In genomic region chr2:2638516-2638915, GRCh38 we compare ENCODE assay signal across 23 cellular contexts.
"Had no signal": no experiment of that assay in that cellular context is flagged by ENCODE, and none has a peak within 500 bp of the region (broad histone marks: within the 10 kb centered on the region; RNA-seq: fewer than 3 reads in every experiment).

No MANE protein-coding gene starts in this region.

- H3K4me3 ChIP-seq: colonic mucosa, gastrocnemius medialis, lung, pancreas, testis, tibial artery had no signal

- H3K36me3 ChIP-seq: colonic mucosa, gastrocnemius medialis, neutrophil, pancreas, tibial artery had no signal

- H3K4me1 ChIP-seq: colonic mucosa, gastrocnemius medialis, pancreas, testis, tibial artery had no signal

- H3K4me1 Mint-ChIP-seq: central memory CD8-positive, alpha-beta T cell; memory B cell; stimulated activated effector memory CD8-positive, alpha-beta T cell treated with anti-CD3 and anti-CD28 coated beads, Interleukin-12 subunit alpha, Interleukin-12 subunit beta, amount 100 ng/mL, for 72 hours had no signal

- H3K27me3 ChIP-seq: colonic mucosa, gastrocnemius medialis, neutrophil, pancreas, testis had no signal

- ATAC-seq: gastrocnemius medialis; left lobe of liver; naive thymus-derived CD8-positive, alpha-beta T cell; pancreas; sciatic nerve; stimulated activated effector memory CD8-positive, alpha-beta T cell treated with anti-CD3 and anti-CD28 coated beads, Interleukin-12 subunit alpha, Interleukin-12 subunit beta, amount 100 ng/mL, for 72 hours; stimulated activated naive CD8-positive, alpha-beta T cell treated with anti-CD3 and anti-CD28 coated beads, Interleukin-15, Interleukin-2, amounts not matched to agents 100 U/mL and 50 U/mL, for 24 hours had no signal

- H3K9me3 ChIP-seq: colonic mucosa, gastrocnemius medialis, neutrophil, pancreas, testis, tibial artery had no signal

- H3K27ac Mint-ChIP-seq: memory B cell; nephron progenitor cell; stimulated activated effector memory CD8-positive, alpha-beta T cell treated with anti-CD3 and anti-CD28 coated beads, Interleukin-12 subunit alpha, Interleukin-12 subunit beta, amount 100 ng/mL, for 72 hours had no signal

- H3K9me3 Mint-ChIP-seq: central memory CD8-positive, alpha-beta T cell; memory B cell; naive thymus-derived CD8-positive, alpha-beta T cell; nephron progenitor cell; stimulated activated effector memory CD8-positive, alpha-beta T cell treated with anti-CD3 and anti-CD28 coated beads, Interleukin-12 subunit alpha, Interleukin-12 subunit beta, amount 100 ng/mL, for 72 hours; type B pancreatic cell had no signal

- H3K27ac ChIP-seq: colonic mucosa, gastrocnemius medialis, neutrophil, pancreas, testis, tibial artery had no signal

- DNase-seq: colonic mucosa; dermis blood vessel endothelial cell; effector memory CD4-positive, alpha-beta T cell; erythroblast; gastrocnemius medialis; midbrain; naive thymus-derived CD8-positive, alpha-beta T cell; nephron progenitor cell; pancreas; stimulated activated CD4-positive, alpha-beta T cell treated with anti-CD3 and anti-CD28 coated beads, Interleukin-2, amount 100 ng/mL, for 24 hours; stimulated activated CD4-positive, alpha-beta T cell treated with anti-CD3 and anti-CD28 coated beads, Interleukin-4, amount 100 ng/mL, for 24 hours; stimulated activated naive CD8-positive, alpha-beta T cell treated with anti-CD3 and anti-CD28 coated beads, Interleukin-15, Interleukin-2, amounts not matched to agents 100 U/mL and 50 U/mL, for 24 hours; substantia nigra; testis; tibial artery had no signal

- H3K4me3 Mint-ChIP-seq: central memory CD8-positive, alpha-beta T cell; memory B cell; naive thymus-derived CD8-positive, alpha-beta T cell; nephron progenitor cell; stimulated activated effector memory CD8-positive, alpha-beta T cell treated with anti-CD3 and anti-CD28 coated beads, Interleukin-12 subunit alpha, Interleukin-12 subunit beta, amount 100 ng/mL, for 72 hours had no signal

- H3K36me3 Mint-ChIP-seq: memory B cell; naive thymus-derived CD8-positive, alpha-beta T cell; stimulated activated effector memory CD8-positive, alpha-beta T cell treated with anti-CD3 and anti-CD28 coated beads, Interleukin-12 subunit alpha, Interleukin-12 subunit beta, amount 100 ng/mL, for 72 hours; type B pancreatic cell had no signal
